Comparison of ENCODE assay signal across 10 cellular contexts in genomic region chr3:89108154-89108553, GRCh38. TPM values are rescaled to one million over a fixed set of nuclear protein-coding genes. Genes with fewer than 3 reads are reported as not detected.
DNase-seq lines count a peak whose midpoint lies in the region; TF ChIP-seq lines count a peak whose summit lies in the region.
"Had no signal": no experiment of that assay in that cellular context is flagged by ENCODE, and none has a peak within 500 bp of the region (broad histone marks: within the 10 kb centered on the region; RNA-seq: fewer than 3 reads in every experiment).

No MANE protein-coding gene starts in this region.

- no peaks in the 10 kb centered on the region for H3K36me3 ChIP-seq in kidney epithelial cell (ENCODE audit: control insufficient read depth, insufficient read depth, low read length)
- H3K36me3 ChIP-seq in testis (ENCODE audit: low read depth, missing control alignments) = no peaks in the 10 kb centered on the region

- peak overlapping the region; percentile 50 for H3K4me3 ChIP-seq in kidney epithelial cell (ENCODE audit: low read depth, low read length)
- H3K4me3 ChIP-seq in testis = peak overlapping the region; percentile 33 to 38

- WGBS in testis, 2 donors = 18 to 26% methylated on average over 6 of the region's 6 CpGs

- peak overlapping the region; percentile 19 for H3K4me3 Mint-ChIP-seq in T-helper 1 cell treated with Interleukin-12 subunit alpha and Interleukin-12 subunit beta and Interleukin-4 antibody, amounts not matched to agents 30 μg/mL and 1 μg/mL, for 36 hours
- H3K4me3 Mint-ChIP-seq in activated naive CD8-positive, alpha-beta T cell treated with anti-CD3 and anti-CD28 coated beads for 36 hours = peak overlapping the region; percentile 64
- H3K4me3 Mint-ChIP-seq in endothelial cell (ENCODE audit: unreplicated experiment) = no peak overlapping the region

- H3K9me3 ChIP-seq in testis = no peaks in the 10 kb centered on the region

- H3K9me3 Mint-ChIP-seq in T-helper 1 cell treated with Interleukin-12 subunit alpha and Interleukin-12 subunit beta and Interleukin-4 antibody, amounts not matched to agents 30 μg/mL and 1 μg/mL, for 36 hours = no peaks in the 10 kb centered on the region
- no peaks in the 10 kb centered on the region for H3K9me3 Mint-ChIP-seq in activated naive CD8-positive, alpha-beta T cell treated with anti-CD3 and anti-CD28 coated beads for 36 hours
- no peaks in the 10 kb centered on the region for H3K9me3 Mint-ChIP-seq in endothelial cell (ENCODE audit: unreplicated experiment)

- H3K27me3 Mint-ChIP-seq in T-helper 1 cell treated with Interleukin-12 subunit alpha and Interleukin-12 subunit beta and Interleukin-4 antibody, amounts not matched to agents 30 μg/mL and 1 μg/mL, for 36 hours (ENCODE audit: low read depth) = peaks cover 27% of the 10 kb centered on the region
- H3K27me3 Mint-ChIP-seq in activated naive CD8-positive, alpha-beta T cell treated with anti-CD3 and anti-CD28 coated beads for 36 hours = peaks cover 33% of the 10 kb centered on the region
- H3K27me3 Mint-ChIP-seq in endothelial cell (ENCODE audit: unreplicated experiment) = peaks cover 4% of the 10 kb centered on the region

- H3K27me3 ChIP-seq in kidney epithelial cell (ENCODE audit: control insufficient read depth, insufficient read depth, low read length) = no peaks in the 10 kb centered on the region
- no peaks in the 10 kb centered on the region for H3K27me3 ChIP-seq in testis

- intact Hi-C loops in testis (cut with DNase I; ENCODE audit: low total_unique reads) = no loop called here

- H3K27ac Mint-ChIP-seq in T-helper 1 cell treated with Interleukin-12 subunit alpha and Interleukin-12 subunit beta and Interleukin-4 antibody, amounts not matched to agents 30 μg/mL and 1 μg/mL, for 36 hours = no peak overlapping the region
- H3K27ac Mint-ChIP-seq in activated naive CD8-positive, alpha-beta T cell treated with anti-CD3 and anti-CD28 coated beads for 36 hours = no peak overlapping the region
- no peak overlapping the region for H3K27ac Mint-ChIP-seq in endothelial cell (ENCODE audit: unreplicated experiment)
- H3K27ac Mint-ChIP-seq: immature natural killer cell had no signal

- no peak overlapping the region for H3K27ac ChIP-seq in testis

- H3K36me3 Mint-ChIP-seq in T-helper 1 cell treated with Interleukin-12 subunit alpha and Interleukin-12 subunit beta and Interleukin-4 antibody, amounts not matched to agents 30 μg/mL and 1 μg/mL, for 36 hours (ENCODE audit: low read depth) = no peaks in the 10 kb centered on the region
- H3K36me3 Mint-ChIP-seq in activated naive CD8-positive, alpha-beta T cell treated with anti-CD3 and anti-CD28 coated beads for 36 hours = no peaks in the 10 kb centered on the region
- no peaks in the 10 kb centered on the region for H3K36me3 Mint-ChIP-seq in endothelial cell (ENCODE audit: low read depth, unreplicated experiment)
- H3K36me3 Mint-ChIP-seq: immature natural killer cell had no signal

- TF ChIP-seq POLR2A in testis (IDR thresholded peaks at IDR 0.05) = no peak

- TF ChIP-seq CTCF in kidney epithelial cell (IDR thresholded peaks at IDR 0.05; ENCODE audit: insufficient read depth, low read length, poor library complexity, severe bottlenecking) (no peak), testis (IDR thresholded peaks at IDR 0.05) (no peak), endothelial cell (IDR thresholded peaks at IDR 0.05; ENCODE audit: unreplicated experiment) (no peak)

- no peaks in the 10 kb centered on the region for H3K4me1 ChIP-seq in testis

- H3K4me1 Mint-ChIP-seq in T-helper 1 cell treated with Interleukin-12 subunit alpha and Interleukin-12 subunit beta and Interleukin-4 antibody, amounts not matched to agents 30 μg/mL and 1 μg/mL, for 36 hours (ENCODE audit: low read depth) = peaks cover 15% of the 10 kb centered on the region
- H3K4me1 Mint-ChIP-seq in activated naive CD8-positive, alpha-beta T cell treated with anti-CD3 and anti-CD28 coated beads for 36 hours = peaks cover 17% of the 10 kb centered on the region
- peaks cover 9% of the 10 kb centered on the region for H3K4me1 Mint-ChIP-seq in endothelial cell (ENCODE audit: unreplicated experiment)

- DNase-seq in T-helper 1 cell (no peak), kidney epithelial cell (ENCODE audit: low read depth) (no peak), testis (no peak), NCI-H345 treated with DMSO at 0.1 percent for 48 hours (lab: John Stamatoyannopoulos, UW; ENCODE audit: unreplicated experiment) (no peak), endothelial cell (ENCODE audit: low spot score) (no peak), activated gamma-delta T cell treated with Interleukin-2 at 50 U/mL for 16 hours (no peak)
- DNase-seq in activated naive CD8-positive, alpha-beta T cell treated with anti-CD3 and anti-CD28 coated beads for 36 hours = no peak
- DNase-seq: immature natural killer cell, NCI-H187 had no signal

RNA-seq across cellular contexts. Expression of gene EPHA3, which starts 0.7 kb away (rescaled TPM):
- under 1 TPM; 0.12 to 0.20 TPM for total RNA-seq in activated naive CD8-positive, alpha-beta T cell treated with anti-CD3 and anti-CD28 coated beads for 36 hours
- total RNA-seq in kidney epithelial cell = 0.04 and 0.07 TPM in 2 replicates
- total RNA-seq in testis = 1 to 10 TPM in 1 of 2 donors, under 1 TPM in 1; 0.99 to 1.3 TPM
- 2.1 TPM for polyA plus RNA-seq in testis (ENCODE audit: insufficient read depth, low read depth, low replicate concordance)
- total RNA-seq in endothelial cell (ENCODE audit: unreplicated experiment) = not detected
- polyA plus RNA-seq: immature natural killer cell had no signal
